ENCODE assay signal across 27 cellular contexts in genomic region chr6:437042-437402, GRCh38. TPM values are rescaled to one million over a fixed set of nuclear protein-coding genes. Genes with fewer than 3 reads are reported as not detected.
DNase-seq lines count a peak whose midpoint lies in the region; ATAC-seq and TF ChIP-seq lines count a peak whose summit lies in the region.
"Had no signal": no experiment of that assay in that cellular context is flagged by ENCODE, and none has a peak within 500 bp of the region (broad histone marks: within the 10 kb centered on the region; RNA-seq: fewer than 3 reads in every experiment).

No MANE protein-coding gene starts in this region.

- H3K4me3 ChIP-seq in astrocyte of the spinal cord (ENCODE audit: low read depth, low read length) (no peak overlapping the region), osteoblast (ENCODE audit: insufficient read depth, low read length) (no peak overlapping the region), colonic mucosa (no peak overlapping the region), adrenal gland (no peak overlapping the region)
- H3K4me3 ChIP-seq: left lung, pancreas, SK-N-MC, transverse colon had no signal

- H3K4me2 ChIP-seq in osteoblast (ENCODE audit: insufficient read depth, low read length) = no peak overlapping the region

- H3K27me3 ChIP-seq in osteoblast (ENCODE audit: insufficient read depth, low read length) (peaks cover 11% of the 10 kb centered on the region), colonic mucosa (no peaks in the 10 kb centered on the region), adrenal gland (no peaks in the 10 kb centered on the region)
- H3K27me3 ChIP-seq: left lung, pancreas, transverse colon had no signal

- H3K4me1 ChIP-seq in osteoblast (ENCODE audit: insufficient read depth, low read length) (peaks cover 5% of the 10 kb centered on the region), colonic mucosa (no peaks in the 10 kb centered on the region), adrenal gland (replicated peaks in 1 of 2) (no peaks in the 10 kb centered on the region)
- H3K4me1 ChIP-seq: left lung, pancreas, transverse colon had no signal

- no peaks in the 10 kb centered on the region for H3K9me3 ChIP-seq in osteoblast (ENCODE audit: low read depth, low read length)
- H3K9me3 ChIP-seq in colonic mucosa = no peaks in the 10 kb centered on the region
- no peaks in the 10 kb centered on the region for H3K9me3 ChIP-seq in adrenal gland (replicated peaks in 1 of 3)
- H3K9me3 ChIP-seq: left lung, pancreas, transverse colon had no signal

- TF ChIP-seq CTCF in astrocyte of the spinal cord (IDR thresholded peaks at IDR 0.05; ENCODE audit: low read depth, low read length) (no peak), osteoblast (IDR thresholded peaks at IDR 0.05; ENCODE audit: extremely low read depth, low read depth, low read length) (no peak), colonic mucosa (IDR thresholded peaks at IDR 0.05) (no peak), adrenal gland (IDR thresholded peaks at IDR 0.05) (no peak)

- in situ Hi-C loops in astrocyte of the spinal cord (cut with HindIII; ENCODE audit: low sequenced_read_pairs) = no loop called here

- no peak overlapping the region for H3K27ac ChIP-seq in osteoblast (ENCODE audit: low read depth, low read length)
- H3K27ac ChIP-seq in colonic mucosa = no peak overlapping the region
- no peak overlapping the region for H3K27ac ChIP-seq in adrenal gland
- H3K27ac ChIP-seq: HL-60, left lung, pancreas, SK-N-MC, transverse colon, WERI-Rb-1 had no signal

- no peaks in the 10 kb centered on the region for H4K20me1 ChIP-seq in osteoblast (ENCODE audit: insufficient read depth, low read length)

- peak overlapping the region; percentile 15 for H2AFZ ChIP-seq in osteoblast (ENCODE audit: low read length)

- no peak overlapping the region for H3K9ac ChIP-seq in colonic mucosa (ENCODE audit: low read depth in 2 of 2, low read length in 2 of 2)

- DNase-seq in AG20443 (ENCODE audit: low spot score) (peak; percentile 43), HCEC 1CT (peak; percentile 7), astrocyte of the spinal cord (ENCODE audit: low read depth, low spot score) (peak; percentile 59), osteoblast (ENCODE audit: insufficient read length, low spot score, missing footprints) (peak; percentile 90), colonic mucosa (no peak), iPS-NIHi11 (ENCODE audit: low spot score) (no peak), adrenal gland (no peak)
- DNase-seq: activated CD4-positive, alpha-beta T cell treated with anti-CD3 and anti-CD28 coated beads, Interleukin-2, amount 10 ng/mL, durations not matched to agents 24 days and 14 days; CD4-positive, alpha-beta T cell; H7; hippocampal formation; left lung; midbrain; NCI-H1105; NCI-H2029 treated with DMSO at 0.1 percent for 48 hours; NCI-H226; pancreas; RPMI8226; stimulated activated naive CD8-positive, alpha-beta T cell treated with anti-CD3 and anti-CD28 coated beads, Interleukin-15, amount 100 ng/mL, for 72 hours; transverse colon; WERI-Rb-1 had no signal

- WGBS in adrenal gland, 4 donors = 88 to 98% (median 94%) methylated on average over 5 to 6 of the region's 6 CpGs

- H3K36me3 ChIP-seq in osteoblast (ENCODE audit: insufficient read depth, low read length) (no peaks in the 10 kb centered on the region), colonic mucosa (no peaks in the 10 kb centered on the region), adrenal gland (replicated peaks in 1 of 2) (no peaks in the 10 kb centered on the region)
- H3K36me3 ChIP-seq: left lung, pancreas, transverse colon, WERI-Rb-1 had no signal

- intact Hi-C loops in colonic mucosa (cut with DNase I) (no loop called here), adrenal gland (cut with DNase I) (no loop called here)

- ATAC-seq in GM18909 (IDR thresholded peaks at IDR 0.05; ENCODE audit: poor library complexity, unreplicated experiment) = no peak
- ATAC-seq: HepG2; left lung; pancreas; stimulated activated naive CD8-positive, alpha-beta T cell treated with anti-CD3 and anti-CD28 coated beads, Interleukin-15, amount 100 ng/mL, for 72 hours had no signal

- no peaks in the 10 kb centered on the region for H3K79me2 ChIP-seq in osteoblast (ENCODE audit: insufficient read depth, low read length)

- no peak for TF ChIP-seq POLR2A in adrenal gland (IDR thresholded peaks at IDR 0.05)

RNA-seq across cellular contexts. Expression of gene IRF4, which starts 45.5 kb away (rescaled TPM):
- total RNA-seq in osteoblast = under 0.01 TPM in 2 replicates
- total RNA-seq in colonic mucosa = 1 to 10 TPM; 4.7 to 8.8 TPM
- 1 to 10 TPM in 3 of 8 donors, under 1 TPM in 4, not detected in 1; 0.30 to 1.5 (median 0.71) TPM for total RNA-seq in adrenal gland
- under 1 TPM; 0.17 to 0.72 (median 0.48) TPM for polyA plus RNA-seq in adrenal gland
- total RNA-seq: frontal cortex, G401 had no signal

Comparison
In these comparisons a context has a peak if more than half of its experiments do, and no peak if none do; other contexts are left out.
1. DNase-seq: peak in AG20443 (single experiment), HCEC 1CT (single experiment), astrocyte of the spinal cord (single experiment) and osteoblast (single experiment); none in colonic mucosa (single experiment), iPS-NIHi11 (single experiment) and adrenal gland (0 of 7).